ENCODE assay signal across 9 cellular contexts in the genomic region with DNA sequence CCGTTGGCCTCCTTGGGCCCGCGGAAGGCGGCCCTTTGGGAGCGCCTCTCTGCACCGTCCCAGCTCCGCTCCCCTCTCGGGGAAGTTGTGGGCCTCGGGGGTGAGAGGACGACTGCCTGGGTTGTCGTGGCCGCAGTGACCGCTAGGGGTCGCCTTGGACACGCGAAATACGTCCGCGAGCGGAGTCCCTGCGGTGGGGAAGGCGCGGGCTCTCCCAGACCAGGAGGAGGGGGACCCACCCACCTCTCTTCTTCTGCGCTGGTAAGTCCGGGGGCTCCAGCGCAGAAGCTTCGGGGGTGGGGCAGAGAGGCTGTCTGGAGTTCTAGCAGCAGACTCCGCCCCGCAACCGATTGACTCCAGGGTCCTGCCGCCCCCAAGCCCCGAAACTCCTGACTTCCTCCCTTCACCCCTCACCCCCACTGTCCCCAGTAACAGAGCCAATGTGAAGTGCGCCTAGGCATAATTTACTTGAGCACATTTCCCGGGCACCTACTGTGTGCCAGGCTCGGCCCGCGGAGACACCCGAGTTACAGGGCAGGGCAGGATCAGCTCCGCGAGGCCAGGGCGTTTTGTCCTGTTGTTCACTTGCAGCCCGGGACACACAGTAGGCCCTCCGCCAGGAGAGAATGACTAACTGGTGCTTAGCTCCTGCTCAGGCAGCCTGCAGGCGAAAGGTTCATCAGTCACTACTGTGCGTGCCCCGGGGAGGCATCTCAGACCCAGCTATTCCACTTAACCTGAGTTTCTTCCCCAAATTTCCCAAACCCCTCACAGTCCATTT. TPM values are rescaled to one million over a fixed set of nuclear protein-coding genes. Genes with fewer than 3 reads are reported as not detected.
DNase-seq lines count a peak whose midpoint lies in the region; ATAC-seq, FAIRE-seq and TF ChIP-seq lines count a peak whose summit lies in the region.
"Had no signal": no experiment of that assay in that cellular context is flagged by ENCODE, and none has a peak within 500 bp of the region (broad histone marks: within the 10 kb centered on the region; RNA-seq: fewer than 3 reads in every experiment).

No MANE protein-coding gene starts in this region.

- peak; percentile 26 for FAIRE-seq in HTR-8/SVneo (lab: Jason Lieb, UNC)
- FAIRE-seq: islet of Langerhans had no signal

- in situ Hi-C loops in SK-MEL-5 (cut with HindIII; ENCODE audit: low pct_unique_long_range_greater_than_20kb, low sequenced_read_pairs): no loop called here

- peak; percentile 96 for TF ChIP-seq CTCF in CD4-positive, alpha-beta T cell (IDR thresholded peaks at IDR 0.05)
- TF ChIP-seq CTCF in parathyroid adenoma (IDR thresholded peaks at IDR 0.05): peak; percentile 92
- peak; percentile 91 to 93 for TF ChIP-seq CTCF in tibial artery (IDR thresholded peaks at IDR 0.05)

- peak overlapping the region; percentile 62 for H3K4me3 Mint-ChIP-seq in CD4-positive, alpha-beta T cell
- H3K4me3 Mint-ChIP-seq in activated naive CD4-positive, alpha-beta T cell treated with anti-CD3 and anti-CD28 coated beads, Interleukin-2, amount 50 U/mL, for 24 hours: peak overlapping the region; percentile 54

- H3K79me2 ChIP-seq in parathyroid adenoma: no peaks in the 10 kb centered on the region

- no peaks in the 10 kb centered on the region for H3K36me3 Mint-ChIP-seq in CD4-positive, alpha-beta T cell (ENCODE audit: low read depth)
- H3K36me3 Mint-ChIP-seq in activated naive CD4-positive, alpha-beta T cell treated with anti-CD3 and anti-CD28 coated beads, Interleukin-2, amount 50 U/mL, for 24 hours: no peaks in the 10 kb centered on the region

- H2AFZ ChIP-seq in parathyroid adenoma: peak overlapping the region; percentile 96

- H3K36me3 ChIP-seq in parathyroid adenoma (ENCODE audit: control insufficient read depth, insufficient read depth, low read length) (no peaks in the 10 kb centered on the region), tibial artery (no peaks in the 10 kb centered on the region)

- H3K4me3 ChIP-seq in parathyroid adenoma (ENCODE audit: low read depth, low read length) (peak overlapping the region; percentile 27), tibial artery (peak overlapping the region; percentile 39 to 56)

- no peak overlapping the region for H3K27ac Mint-ChIP-seq in CD4-positive, alpha-beta T cell
- no peak overlapping the region for H3K27ac Mint-ChIP-seq in activated naive CD4-positive, alpha-beta T cell treated with anti-CD3 and anti-CD28 coated beads, Interleukin-2, amount 50 U/mL, for 24 hours

- no peaks in the 10 kb centered on the region for H3K9me3 ChIP-seq in CD4-positive, alpha-beta T cell (ENCODE audit: control insufficient read depth, low read length)
- H3K9me3 ChIP-seq in parathyroid adenoma (ENCODE audit: control insufficient read depth, low read length): no peaks in the 10 kb centered on the region
- H3K9me3 ChIP-seq in tibial artery: no peaks in the 10 kb centered on the region

- H3K4me1 ChIP-seq in parathyroid adenoma (peaks cover 33% of the 10 kb centered on the region), tibial artery (peaks cover 0 to 35% (median 26%) of the 10 kb centered on the region in 4 donors)

- no peaks in the 10 kb centered on the region for H3K9me3 Mint-ChIP-seq in CD4-positive, alpha-beta T cell
- H3K9me3 Mint-ChIP-seq in activated naive CD4-positive, alpha-beta T cell treated with anti-CD3 and anti-CD28 coated beads, Interleukin-2, amount 50 U/mL, for 24 hours: no peaks in the 10 kb centered on the region

- POLR2A ChIA-PET in CD4-positive, alpha-beta T cell (lab: Charles Lee): interaction anchor here (0.6 to 1.9 kb wide), 2 partner anchors 16 to 129 kb away, joined by 3 to 5 read pairs; a partner anchor contains a TSS

- H3K9ac ChIP-seq in parathyroid adenoma: no peak overlapping the region

- intact Hi-C loops in CD4-positive, alpha-beta T cell (cut with DNase I, micrococcal nuclease): loop anchor here in 1 of 2 experiments (2.0 to 5.0 kb wide), 2 partner anchors 39 to 124 kb away; no protein-coding TSS in a partner anchor
- intact Hi-C loops in Right ventricle myocardium superior (cut with DNase I): no loop called here
- intact Hi-C loops in tibial artery (cut with DNase I; ENCODE audit: low total_unique reads): loop anchor here (2.0 to 5.0 kb wide), 2 partner anchors 39 to 119 kb away; no protein-coding TSS in a partner anchor

- peak; percentile 80 to 94 (median 86) for DNase-seq in CD4-positive, alpha-beta T cell
- DNase-seq in HTR-8/SVneo (ENCODE audit: insufficient read length, low spot score) (peak; percentile 75), SK-MEL-5 (ENCODE audit: low read depth, low spot score) (peak; percentile 77), Right ventricle myocardium superior (peak; percentile 94), tibial artery (peak; percentile 85 to 93)

- H3K27me3 Mint-ChIP-seq in CD4-positive, alpha-beta T cell: no peaks in the 10 kb centered on the region
- H3K27me3 Mint-ChIP-seq in activated naive CD4-positive, alpha-beta T cell treated with anti-CD3 and anti-CD28 coated beads, Interleukin-2, amount 50 U/mL, for 24 hours: no peaks in the 10 kb centered on the region

- peak; percentile 89 for ATAC-seq in CD4-positive, alpha-beta T cell (ENCODE audit: poor library complexity)
- ATAC-seq in GM19452 (IDR thresholded peaks at IDR 0.05; ENCODE audit: unreplicated experiment) (peak; percentile 81), Right ventricle myocardium superior (ENCODE audit: poor library complexity) (peak; percentile 90)

- CTCF ChIA-PET in CD4-positive, alpha-beta T cell (lab: Charles Lee): interaction anchor here (0.8 to 2.6 kb wide), 9 partner anchors 9 to 356 kb away, joined by 3 to 12 read pairs (median 3); a partner anchor contains a TSS

- peaks cover 13% of the 10 kb centered on the region for H3K4me1 Mint-ChIP-seq in CD4-positive, alpha-beta T cell (ENCODE audit: low read depth)
- H3K4me1 Mint-ChIP-seq in activated naive CD4-positive, alpha-beta T cell treated with anti-CD3 and anti-CD28 coated beads, Interleukin-2, amount 50 U/mL, for 24 hours: peaks cover 6% of the 10 kb centered on the region

- peaks cover 5% of the 10 kb centered on the region for H3K27me3 ChIP-seq in CD4-positive, alpha-beta T cell (ENCODE audit: control insufficient read depth, insufficient read depth, low read length)
- H3K27me3 ChIP-seq in parathyroid adenoma (ENCODE audit: control insufficient read depth, insufficient read depth, low read length) (no peaks in the 10 kb centered on the region), tibial artery (no peaks in the 10 kb centered on the region)

- peak overlapping the region; percentile 61 for H3K4me2 ChIP-seq in parathyroid adenoma (ENCODE audit: low read length)

- no peak overlapping the region for H3K27ac ChIP-seq in CD4-positive, alpha-beta T cell (ENCODE audit: low read depth, low read length)
- H3K27ac ChIP-seq in parathyroid adenoma: no peak overlapping the region
- peak overlapping the region in 1 of 2 donors; percentile 2 for H3K27ac ChIP-seq in tibial artery

RNA-seq across cellular contexts. Expression of a gene that starts 32.8 kb away (rescaled TPM):
- under 1 TPM; 0.53 to 0.80 TPM for total RNA-seq in CD4-positive, alpha-beta T cell
- 1.3 TPM in 1 of 2 replicates, not detected in the other for total RNA-seq in SK-MEL-5 (2014; rRNA removed; shearing (Covaris generic))
- polyA plus RNA-seq in SK-MEL-5 (2015; cell fraction: cytosol; rRNA removed): 0.31 TPM in 1 of 2 replicates, not detected in the other
- not detected in 2 replicates for polyA plus RNA-seq in SK-MEL-5 (2015; cell fraction: nucleus; rRNA removed)
- total RNA-seq in Right ventricle myocardium superior: 3.7 TPM

RNA-seq across cellular contexts. Expression of a gene that starts 59.7 kb away (rescaled TPM):
- total RNA-seq in CD4-positive, alpha-beta T cell: 1 to 10 TPM in 1 of 2 experiments, under 1 TPM in 1; 0.71 to 1.9 TPM
- total RNA-seq in SK-MEL-5 (2014; rRNA removed; shearing (Covaris generic)): 38.2 and 43.5 TPM in 2 replicates
- 32.4 and 35.0 TPM in 2 replicates for polyA plus RNA-seq in SK-MEL-5 (2015; cell fraction: cytosol; rRNA removed)
- polyA plus RNA-seq in SK-MEL-5 (2015; cell fraction: nucleus; rRNA removed): 13.3 and 16.7 TPM in 2 replicates
- 8.3 TPM for total RNA-seq in Right ventricle myocardium superior
